ENCODE assay signal across 8 cellular contexts in the genomic region with DNA sequence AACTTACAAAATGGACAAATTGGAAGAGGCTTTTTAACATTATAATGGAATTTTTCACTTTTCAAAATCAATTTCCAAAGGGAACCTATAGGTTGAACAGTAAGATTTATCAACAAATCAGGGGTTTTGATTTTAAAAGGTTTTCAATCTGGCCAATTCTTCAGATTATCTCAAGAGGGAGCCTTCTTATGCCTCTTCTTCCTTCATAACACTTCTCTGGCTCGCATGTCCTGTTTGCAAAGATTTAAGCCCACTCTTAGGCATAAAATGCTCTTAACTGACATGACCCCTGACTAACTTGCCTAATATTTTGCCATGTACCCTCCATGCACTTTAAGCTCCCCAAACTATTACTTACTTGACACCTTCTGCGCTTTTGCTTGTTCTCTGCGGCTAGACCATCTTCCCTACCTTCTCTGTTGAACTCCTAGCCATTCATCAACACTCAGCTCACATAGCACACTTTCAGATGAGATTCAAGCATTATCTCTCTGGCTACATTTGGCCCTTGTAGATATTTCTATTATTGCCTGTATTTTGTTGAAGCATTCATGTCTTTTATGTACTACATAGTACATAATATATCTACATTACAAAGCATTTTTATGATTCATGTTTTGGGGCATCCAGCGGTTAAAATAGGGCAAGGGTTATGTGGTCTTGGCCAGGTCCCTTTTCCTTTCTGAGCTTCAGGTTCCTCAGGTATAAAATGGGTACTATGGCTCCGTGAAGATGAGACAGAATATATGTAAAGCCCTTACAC. TPM values are rescaled to one million over a fixed set of nuclear protein-coding genes. Genes with fewer than 3 reads are reported as not detected.
DNase-seq lines count a peak whose midpoint lies in the region; ATAC-seq and FAIRE-seq lines count a peak whose summit lies in the region.

No MANE protein-coding gene starts in this region.

- ATAC-seq in GM21576 (IDR thresholded peaks at IDR 0.05; ENCODE audit: unreplicated experiment) (no peak), GM21526 (IDR thresholded peaks at IDR 0.05; ENCODE audit: low FRiP score, unreplicated experiment) (no peak), GM18519 (IDR thresholded peaks at IDR 0.05; ENCODE audit: low FRiP score, unreplicated experiment) (no peak)

- FAIRE-seq in HTR-8/SVneo (lab: Jason Lieb, UNC), result no peak

- no peaks in the 10 kb centered on the region for H3K27me3 ChIP-seq in mononuclear cell (ENCODE audit: insufficient read depth, low read length)

- H3K4me3 ChIP-seq in mononuclear cell (ENCODE audit: low read length), result peak overlapping the region; percentile 82

- peaks cover 31% of the 10 kb centered on the region for H3K4me1 ChIP-seq in mononuclear cell (ENCODE audit: insufficient read depth, low read length)

- DNase-seq in G401 (ENCODE audit: low spot score) (peak; percentile 27), NCI-H460 (ENCODE audit: extremely low read depth, low read depth) (peak; percentile 1), cerebellar cortex (ENCODE audit: low spot score) (peak; percentile 34), HTR-8/SVneo (ENCODE audit: insufficient read length, low spot score) (no peak)

- in situ Hi-C loops in G401 (cut with HindIII; ENCODE audit: low sequenced_read_pairs), result no loop called here

- no peaks in the 10 kb centered on the region for H3K9me3 ChIP-seq in mononuclear cell (ENCODE audit: low read depth, low read length)

RNA-seq across cellular contexts. Expression of a gene that starts 1.0 kb away (rescaled TPM):
- total RNA-seq in G401 (2014; rRNA removed; shearing (Covaris generic)), result 42.0 and 49.6 TPM in 2 replicates
- 54.8 and 61.2 TPM in 2 replicates for total RNA-seq in NCI-H460 (2014; rRNA removed; shearing (Covaris generic))
- polyA plus RNA-seq in NCI-H460 (2014; cell fraction: nucleus; rRNA removed), result 34.2 and 34.9 TPM in 2 replicates
- 106 TPM for total RNA-seq in mononuclear cell
